8 cellular contexts compared by ENCODE assay signal in genomic region chr12:61993734-61994345, GRCh38.
DNase-seq lines count a peak whose midpoint lies in the region; ATAC-seq and TF ChIP-seq lines count a peak whose summit lies in the region.

No MANE protein-coding gene starts in this region.

- no peak overlapping the region for H3K27ac Mint-ChIP-seq in activated naive CD8-positive, alpha-beta T cell treated with anti-CD3 and anti-CD28 coated beads, Interleukin-2, amount 50 U/mL, for 24 hours
- no peak overlapping the region for H3K27ac Mint-ChIP-seq in activated naive CD8-positive, alpha-beta T cell treated with anti-CD3 and anti-CD28 coated beads for 36 hours
- H3K27ac Mint-ChIP-seq in osteocyte (ENCODE audit: unreplicated experiment) = no peak overlapping the region

- no peak overlapping the region for H3K4me3 ChIP-seq in epithelial cell of proximal tubule (ENCODE audit: low read depth, low read length)

- H3K27me3 Mint-ChIP-seq in activated naive CD8-positive, alpha-beta T cell treated with anti-CD3 and anti-CD28 coated beads, Interleukin-2, amount 50 U/mL, for 24 hours = peaks cover 3% of the 10 kb centered on the region
- H3K27me3 Mint-ChIP-seq in activated naive CD8-positive, alpha-beta T cell treated with anti-CD3 and anti-CD28 coated beads for 36 hours = peaks cover 5% of the 10 kb centered on the region
- H3K27me3 Mint-ChIP-seq in osteocyte (ENCODE audit: unreplicated experiment) = peaks cover 7% of the 10 kb centered on the region

- H3K9me3 Mint-ChIP-seq in activated naive CD8-positive, alpha-beta T cell treated with anti-CD3 and anti-CD28 coated beads, Interleukin-2, amount 50 U/mL, for 24 hours = no peaks in the 10 kb centered on the region
- no peaks in the 10 kb centered on the region for H3K9me3 Mint-ChIP-seq in activated naive CD8-positive, alpha-beta T cell treated with anti-CD3 and anti-CD28 coated beads for 36 hours
- H3K9me3 Mint-ChIP-seq in osteocyte (ENCODE audit: unreplicated experiment) = no peaks in the 10 kb centered on the region

- no peak overlapping the region for H3K4me3 Mint-ChIP-seq in activated naive CD8-positive, alpha-beta T cell treated with anti-CD3 and anti-CD28 coated beads, Interleukin-2, amount 50 U/mL, for 24 hours
- no peak overlapping the region for H3K4me3 Mint-ChIP-seq in activated naive CD8-positive, alpha-beta T cell treated with anti-CD3 and anti-CD28 coated beads for 36 hours
- no peak overlapping the region for H3K4me3 Mint-ChIP-seq in osteocyte (ENCODE audit: unreplicated experiment)

- no peak for DNase-seq in activated naive CD8-positive, alpha-beta T cell treated with anti-CD3 and anti-CD28 coated beads, Interleukin-2, amount 50 U/mL, for 24 hours
- no peak for DNase-seq in activated naive CD8-positive, alpha-beta T cell treated with anti-CD3 and anti-CD28 coated beads for 36 hours
- DNase-seq in NOMO-1 treated with dmso at 0.1 percent for 144 hours (lab: John Stamatoyannopoulos, UW; ENCODE audit: unreplicated experiment) (peak; percentile 49), epithelial cell of proximal tubule (ENCODE audit: low read depth) (no peak), osteocyte (ENCODE audit: extremely low spot score, unreplicated experiment) (no peak), GOT3 (lab: John Stamatoyannopoulos, UW) (no peak)
- no peak for DNase-seq in activated naive CD4-positive, alpha-beta T cell (lab: John Stamatoyannopoulos, UW)

- no peaks in the 10 kb centered on the region for H3K36me3 Mint-ChIP-seq in activated naive CD8-positive, alpha-beta T cell treated with anti-CD3 and anti-CD28 coated beads, Interleukin-2, amount 50 U/mL, for 24 hours (ENCODE audit: low read depth)
- H3K36me3 Mint-ChIP-seq in activated naive CD8-positive, alpha-beta T cell treated with anti-CD3 and anti-CD28 coated beads for 36 hours = no peaks in the 10 kb centered on the region
- H3K36me3 Mint-ChIP-seq in osteocyte (ENCODE audit: unreplicated experiment) = no peaks in the 10 kb centered on the region

- peak; percentile 87 for TF ChIP-seq CTCF in epithelial cell of proximal tubule (conservative IDR thresholded peaks at IDR 0.05; ENCODE audit: low read depth, low read length)
- peak; percentile 56 for TF ChIP-seq CTCF in osteocyte (IDR thresholded peaks at IDR 0.05)

- peak; percentile 61 for ATAC-seq in activated naive CD8-positive, alpha-beta T cell treated with anti-CD3 and anti-CD28 coated beads, Interleukin-2, amount 50 U/mL, for 24 hours
- peak; percentile 80 for ATAC-seq in HG02884 (IDR thresholded peaks at IDR 0.05; ENCODE audit: unreplicated experiment)

- no peaks in the 10 kb centered on the region for H3K4me1 Mint-ChIP-seq in activated naive CD8-positive, alpha-beta T cell treated with anti-CD3 and anti-CD28 coated beads, Interleukin-2, amount 50 U/mL, for 24 hours
- H3K4me1 Mint-ChIP-seq in activated naive CD8-positive, alpha-beta T cell treated with anti-CD3 and anti-CD28 coated beads for 36 hours = no peaks in the 10 kb centered on the region
- H3K4me1 Mint-ChIP-seq in osteocyte (ENCODE audit: unreplicated experiment) = no peaks in the 10 kb centered on the region
